ENCODE assay signal across 1 cellular context in the genomic region with DNA sequence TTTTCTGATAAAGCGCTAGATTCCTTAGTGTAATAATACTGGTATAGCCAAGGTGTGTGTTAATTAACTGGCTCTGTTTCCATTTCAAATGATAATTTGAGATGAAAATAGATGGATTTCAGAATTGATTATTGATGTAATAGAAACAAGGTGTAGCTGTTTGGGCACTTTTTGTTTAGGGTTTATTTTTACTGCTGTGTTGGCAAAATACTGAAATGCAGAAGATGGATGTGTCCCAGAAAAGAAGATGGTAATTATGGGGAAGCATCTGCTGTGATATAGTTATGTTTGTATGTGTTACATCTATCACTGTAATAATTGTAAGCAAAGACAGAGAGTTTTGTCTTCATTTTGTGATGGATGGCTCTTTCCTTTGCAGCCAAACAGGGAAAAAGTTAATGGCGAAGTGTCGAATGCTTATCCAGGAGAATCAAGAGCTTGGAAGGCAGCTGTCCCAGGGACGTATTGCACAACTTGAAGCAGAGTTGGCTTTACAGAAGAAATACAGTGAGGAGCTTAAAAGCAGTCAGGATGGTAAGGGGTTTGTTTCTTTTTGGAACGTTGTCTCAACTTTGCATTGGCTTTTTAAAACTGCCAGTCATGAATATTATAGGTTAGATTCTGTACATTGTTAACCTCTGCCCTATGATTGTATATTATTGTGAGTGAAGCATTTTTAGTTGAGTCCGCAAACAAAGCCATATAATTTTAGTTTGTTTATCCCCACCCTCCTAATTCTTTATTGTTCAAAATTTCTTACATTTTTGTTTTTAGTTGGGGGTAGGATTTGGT.
A peak's percentile ranks its signal among the peaks of the same experiment; 100 is the strongest.
TF ChIP-seq lines count a peak whose summit lies in the region.

No MANE protein-coding gene starts in this region.

TF ChIP-seq in A549, 52 proteins besides CTCF, POLR2A, EP300 and RAD21:
- no peak for TF ChIP-seq CBX8 (IDR thresholded peaks at IDR 0.05)
- 0 out of 2 replicates have a peak, but pooled peaks have one; percentile 31 for TF ChIP-seq NFE2L2 (conservative IDR thresholded peaks at IDR 0.05; ENCODE audit: low read length)
- peak in 1 of 2 experiments; percentile 36; a peak in 1 of 4 replicates for TF ChIP-seq CEBPB (IDR thresholded peaks at IDR 0.05)
TF ChIP-seq in A549: peak in this region for 2.
